Comparison of ENCODE assay signal across 14 cellular contexts in the genomic region with DNA sequence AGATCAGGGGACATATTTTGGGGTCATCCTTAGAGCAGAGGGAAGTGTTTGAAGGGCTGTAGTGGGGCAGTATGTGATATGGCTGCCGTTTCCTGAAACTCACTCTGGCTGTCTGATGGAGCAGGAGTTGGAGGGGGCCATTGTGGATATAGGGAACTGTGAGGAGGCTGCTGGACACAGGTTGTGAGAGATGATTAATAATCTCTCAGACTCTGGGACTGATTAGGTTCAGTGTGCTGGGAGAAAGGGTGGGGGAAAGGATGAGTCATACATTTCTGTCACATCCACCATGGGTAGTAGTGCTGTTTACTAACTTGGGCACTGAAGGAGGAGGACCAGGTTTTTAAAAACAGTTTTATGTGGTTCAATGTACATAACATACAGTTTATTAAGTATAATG. TPM values are rescaled to one million over a fixed set of nuclear protein-coding genes. Genes with fewer than 3 reads are reported as not detected.
DNase-seq lines count a peak whose midpoint lies in the region; ATAC-seq and TF ChIP-seq lines count a peak whose summit lies in the region.
"Had no signal": no experiment of that assay in that cellular context is flagged by ENCODE, and none has a peak within 500 bp of the region (broad histone marks: within the 10 kb centered on the region; RNA-seq: fewer than 3 reads in every experiment).

No MANE protein-coding gene starts in this region.

- no peak for TF ChIP-seq EP300 in esophagus muscularis mucosa (IDR thresholded peaks at IDR 0.05)

- H3K9me3 ChIP-seq in esophagus muscularis mucosa, result no peaks in the 10 kb centered on the region
- H3K9me3 ChIP-seq: testis had no signal

- no peak overlapping the region for H3K27ac ChIP-seq in esophagus muscularis mucosa (replicated peaks in 1 of 4)
- H3K27ac ChIP-seq: 22Rv1, testis had no signal

- TF ChIP-seq CTCF in esophagus muscularis mucosa (IDR thresholded peaks at IDR 0.05), result no peak

- 75% methylated on average over 1 of the region's 1 CpG for WGBS in esophagus muscularis mucosa

- no peaks in the 10 kb centered on the region for H3K36me3 ChIP-seq in esophagus muscularis mucosa

- no peak overlapping the region for H3K4me3 ChIP-seq in esophagus muscularis mucosa
- H3K4me3 ChIP-seq: testis had no signal

- no peaks in the 10 kb centered on the region for H3K27me3 ChIP-seq in esophagus muscularis mucosa
- H3K27me3 ChIP-seq: testis had no signal

- H3K9me3 Mint-ChIP-seq in activated naive CD8-positive, alpha-beta T cell treated with anti-CD3 and anti-CD28 coated beads for 36 hours, result no peaks in the 10 kb centered on the region
- H3K9me3 Mint-ChIP-seq: dendritic cell treated with granulocyte-macrophage colony-stimulating factor and Interleukin-4, amounts not matched to agents 40 ng/mL and 50 ng/mL, for 4 days had no signal

- H3K36me3 Mint-ChIP-seq in activated naive CD8-positive, alpha-beta T cell treated with anti-CD3 and anti-CD28 coated beads for 36 hours, result no peaks in the 10 kb centered on the region

- no peak overlapping the region for H3K27ac Mint-ChIP-seq in activated naive CD8-positive, alpha-beta T cell treated with anti-CD3 and anti-CD28 coated beads for 36 hours
- H3K27ac Mint-ChIP-seq: dendritic cell treated with granulocyte-macrophage colony-stimulating factor and Interleukin-4, amounts not matched to agents 40 ng/mL and 50 ng/mL, for 4 days had no signal

- H3K4me1 Mint-ChIP-seq in activated naive CD8-positive, alpha-beta T cell treated with anti-CD3 and anti-CD28 coated beads for 36 hours, result peaks cover 28% of the 10 kb centered on the region

- peaks cover 31 to 38% (median 35%) of the 10 kb centered on the region in 4 donors for H3K4me1 ChIP-seq in esophagus muscularis mucosa

- intact Hi-C loops in esophagus muscularis mucosa (cut with DNase I), result no loop called here

- no peaks in the 10 kb centered on the region for H3K27me3 Mint-ChIP-seq in activated naive CD8-positive, alpha-beta T cell treated with anti-CD3 and anti-CD28 coated beads for 36 hours

- peak; percentile 8 for DNase-seq in DMS 273 (lab: John Stamatoyannopoulos, UW; ENCODE audit: unreplicated experiment)
- DNase-seq in DMS 273 treated with DMSO at 0.1 percent for 48 hours (lab: John Stamatoyannopoulos, UW), result no peak
- DNase-seq in HUDEP-2 (lab: John Stamatoyannopoulos, UW; ENCODE audit: unreplicated experiment in 76 of 76), result peak in 61 of 76 experiments; percentile 1 to 80 (median 36)
- peak; percentile 6 for DNase-seq in activated naive CD8-positive, alpha-beta T cell treated with anti-CD3 and anti-CD28 coated beads for 36 hours
- peak; percentile 82 for DNase-seq in kidney tubule cell (ENCODE audit: low spot score)
- no peak for DNase-seq in nucleus accumbens (lab: John Stamatoyannopoulos, UW)
- no peak for DNase-seq in esophagus muscularis mucosa (ENCODE audit: extremely low spot score)
- DNase-seq: activated CD4-positive, alpha-beta T cell treated with anti-CD3 and anti-CD28 coated beads for 1 hour; left cardiac atrium; NCI-H524; testis had no signal

- no peak overlapping the region for H3K4me3 Mint-ChIP-seq in activated naive CD8-positive, alpha-beta T cell treated with anti-CD3 and anti-CD28 coated beads for 36 hours
- H3K4me3 Mint-ChIP-seq: dendritic cell treated with granulocyte-macrophage colony-stimulating factor and Interleukin-4, amounts not matched to agents 40 ng/mL and 50 ng/mL, for 4 days had no signal

- no peak for ATAC-seq in GM21786 (IDR thresholded peaks at IDR 0.05; ENCODE audit: unreplicated experiment)

- TF ChIP-seq POLR2A in esophagus muscularis mucosa (IDR thresholded peaks at IDR 0.05; ENCODE audit: low read depth), result no peak

RNA-seq across cellular contexts. Expression of a gene that starts 4.8 kb away (rescaled TPM):
- 1 to 10 TPM; 3.3 to 3.7 TPM for total RNA-seq in activated naive CD8-positive, alpha-beta T cell treated with anti-CD3 and anti-CD28 coated beads for 36 hours
- total RNA-seq in esophagus muscularis mucosa, result 1 to 10 TPM; 5.2 to 8.8 (median 5.6) TPM

RNA-seq across cellular contexts. Expression of a gene that starts 42.9 kb away (rescaled TPM):
- total RNA-seq in activated naive CD8-positive, alpha-beta T cell treated with anti-CD3 and anti-CD28 coated beads for 36 hours, result 100 to 1,000 TPM; 267 TPM
- total RNA-seq in esophagus muscularis mucosa, result 10 to 100 TPM; 33.4 to 48.2 (median 42.1) TPM

Comparison
In these comparisons a context has a peak if more than half of its experiments do, and no peak if none do; other contexts are left out.
1. DNase-seq: peak in DMS 273 (single experiment), HUDEP-2 (61 of 76), activated naive CD8-positive, alpha-beta T cell treated with anti-CD3 and anti-CD28 coated beads for 36 hours (single experiment) and kidney tubule cell (single experiment); none in DMS 273 treated with DMSO at 0.1 percent for 48 hours (single experiment), nucleus accumbens (0 of 56) and esophagus muscularis mucosa (single experiment).
2. RNA of a gene that starts 42.9 kb away (total RNA-seq): 267 TPM in activated naive CD8-positive, alpha-beta T cell treated with anti-CD3 and anti-CD28 coated beads for 36 hours; 33.4 to 48.2 TPM in esophagus muscularis mucosa; every median in the first group is over 4 times any median in the second.